ENCODE assay signal across 18 cellular contexts in genomic region chr2:103410221-103410620, GRCh38.
DNase-seq lines count a peak whose midpoint lies in the region; ATAC-seq, FAIRE-seq and TF ChIP-seq lines count a peak whose summit lies in the region.
"Had no signal": no experiment of that assay in that cellular context is flagged by ENCODE, and none has a peak within 500 bp of the region (broad histone marks: within the 10 kb centered on the region; RNA-seq: fewer than 3 reads in every experiment).

No MANE protein-coding gene starts in this region.

- DNase-seq in HepG2 (ENCODE audit: low spot score) (no peak), right lobe of liver (no peak), PC-9 (no peak), H1 (ENCODE audit: low read depth in 1 of 2, low spot score in 2 of 2) (no peak), GDM1 (lab: John Stamatoyannopoulos, UW) (no peak), AG20443 (ENCODE audit: low spot score) (no peak)
- DNase-seq: AML-193; Caco-2; CD4-positive, alpha-beta T cell; DMS79 treated with DMSO at 0.1 percent for 48 hours; GM23248; HCEC 1CT had no signal

- no peak overlapping the region for H3K18ac ChIP-seq in H1 (ENCODE audit: extremely low read depth, low read length)

- H3K4ac ChIP-seq in H1 (replicated peaks; ENCODE audit: insufficient read length, low read depth, low read length), result no peak overlapping the region

- POLR2A ChIA-PET in HepG2 (lab: Yijun Ruan, JAX), result no interaction called here
- POLR2A ChIA-PET in PC-9 (lab: Charles Lee; ENCODE audit: unreplicated experiment), result no interaction called here
- POLR2A ChIA-PET in H1 (lab: Charles Lee; ENCODE audit: partially characterized antibody), result no interaction called here

- H3K79me2 ChIP-seq in HepG2 (ENCODE audit: insufficient read depth, low read length), result no peaks in the 10 kb centered on the region
- no peaks in the 10 kb centered on the region for H3K79me2 ChIP-seq in PC-9 (ENCODE audit: low read depth)
- no peaks in the 10 kb centered on the region for H3K79me2 ChIP-seq in H1 (ENCODE audit: control insufficient read depth in 1 of 2, insufficient read depth in 2 of 2, low read length in 2 of 2)

- intact Hi-C loops in HepG2 (cut with micrococcal nuclease; ENCODE audit: unreplicated experiment) (no loop called here), right lobe of liver (cut with DNase I) (no loop called here), PC-9 (cut with micrococcal nuclease; ENCODE audit: unreplicated experiment) (no loop called here)

- H3K9me3 ChIP-seq in HepG2 (ENCODE audit: low read length) (no peaks in the 10 kb centered on the region), right lobe of liver (no peaks in the 10 kb centered on the region), PC-9 (ENCODE audit: insufficient read depth, low read depth) (no peaks in the 10 kb centered on the region), H1 (ENCODE audit: insufficient read depth in 2 of 2, low read depth in 1 of 2, low read length in 1 of 2) (no peaks in the 10 kb centered on the region)
- H3K9me3 ChIP-seq: Caco-2 had no signal

- no peak overlapping the region for H2AFZ ChIP-seq in HepG2 (ENCODE audit: low read length)
- 0 out of 2 replicates have a peak overlapping the region, but pooled peaks have one; percentile 22 for H2AFZ ChIP-seq in PC-9
- H2AFZ ChIP-seq in H1 (ENCODE audit: low read length), result no peak overlapping the region
- H2AFZ ChIP-seq: GM23248 had no signal

- no peaks in the 10 kb centered on the region for H4K20me1 ChIP-seq in HepG2 (ENCODE audit: insufficient read depth, low read length)
- H4K20me1 ChIP-seq in PC-9 (ENCODE audit: insufficient read depth), result no peaks in the 10 kb centered on the region
- H4K20me1 ChIP-seq in H1 (replicated peaks in 1 of 2; ENCODE audit: control insufficient read depth in 1 of 2, insufficient read depth in 2 of 2, low read length in 2 of 2), result no peaks in the 10 kb centered on the region

- H3K14ac ChIP-seq in H1 (ENCODE audit: insufficient read length), result no peak overlapping the region

- FAIRE-seq in HepG2 (lab: Jason Lieb, UNC) (no peak), H1 (lab: Jason Lieb, UNC) (no peak)
- FAIRE-seq: D721Med, GM12878, GM19239, H54, HTR-8/SVneo had no signal

- no peaks in the 10 kb centered on the region for H3K23me2 ChIP-seq in H1 (ENCODE audit: low read depth, low read length)

- in situ Hi-C loops in HepG2 (cut with HindIII; ENCODE audit: extremely low pct_ligation_motif_present, low pct_unique_long_range_greater_than_20kb), result no loop called here

- 76% methylated on average over 4 of the region's 4 CpGs for WGBS in HepG2 (ENCODE audit: low lambda C conversion rate)
- 70% methylated on average over 2 of the region's 4 CpGs for WGBS in right lobe of liver (ENCODE audit: insufficient coverage, low coverage, low lambda C conversion rate, missing lambda C conversion rate)
- whole genome bisulfite sequencing in H1 (ENCODE audit: extremely low coverage in 1 of 2, insufficient coverage in 1 of 2, insufficient read length in 1 of 2, insufficient replicate concordance in 2 of 2, low coverage in 1 of 2, low lambda C conversion rate in 2 of 2, missing lambda C conversion rate in 1 of 2), 2 experiments, result 94% methylated on average over 4 of the region's 4 CpGs; no CpG with 5 or more reads in 1 of the 2 experiments

- TF ChIP-seq RAD21 in HepG2 (CRISPR knock-in tag; IDR thresholded peaks at IDR 0.05), result no peak
- no peak for TF ChIP-seq RAD21 in H1 (IDR thresholded peaks at IDR 0.05 in 1 of 2, conservative IDR thresholded peaks at IDR 0.05 in 1 of 2; ENCODE audit: low read depth in 2 of 2, low read length in 2 of 2)

- H2BK20ac ChIP-seq in H1 (ENCODE audit: low read length), result peak overlapping the region; percentile 40; the same call in 1 of the 2 replicates

- H3K36me3 ChIP-seq in HepG2 (replicated peaks in 1 of 2; ENCODE audit: control insufficient read depth in 1 of 2, insufficient read depth in 2 of 2, low read length in 2 of 2), result no peaks in the 10 kb centered on the region
- H3K36me3 ChIP-seq in right lobe of liver, result no peaks in the 10 kb centered on the region
- H3K36me3 ChIP-seq in PC-9 (ENCODE audit: low read depth), result no peaks in the 10 kb centered on the region
- no peaks in the 10 kb centered on the region for H3K36me3 ChIP-seq in H1 (ENCODE audit: control insufficient read depth in 2 of 4, insufficient read depth in 4 of 4, low read length in 3 of 4)

- H3K79me1 ChIP-seq in H1 (ENCODE audit: low read depth, low read length), result no peaks in the 10 kb centered on the region

- ATAC-seq in HepG2 (no peak), right lobe of liver (no peak)
- ATAC-seq: GM12878 had no signal

- no peak overlapping the region for H3K27ac ChIP-seq in HepG2 (ENCODE audit: extremely low read length, insufficient read depth, low read length)
- H3K27ac ChIP-seq in right lobe of liver, result no peak overlapping the region
- no peak overlapping the region for H3K27ac ChIP-seq in PC-9
- H3K27ac ChIP-seq in H1 (ENCODE audit: low read depth, low read length), result no peak overlapping the region
- H3K27ac ChIP-seq: C4-2B, GM23248 had no signal

- BruUV-seq in HepG2 (replicated peaks; lab: Mats Ljungman, UMichigan) (no TSS peak), PC-9 (replicated peaks; lab: Mats Ljungman, UMichigan) (no TSS peak)

- 0 out of 2 replicates have a peak overlapping the region, but pooled peaks have one; percentile 40 for H2BK15ac ChIP-seq in H1 (ENCODE audit: low read length)

- no peak overlapping the region for H2BK5ac ChIP-seq in H1 (ENCODE audit: low read depth, low read length)

- CTCF ChIA-PET in HepG2 (lab: Yijun Ruan, JAX; ENCODE audit: low intra/inter-chr PET ratio, low total read pairs) (no interaction called here), PC-9 (lab: Charles Lee) (no interaction called here), H1 (lab: Charles Lee; ENCODE audit: partially characterized antibody) (no interaction called here)

- no peak overlapping the region for H3K23ac ChIP-seq in H1 (ENCODE audit: insufficient read length)

- H3K9me2 ChIP-seq in PC-9 (ENCODE audit: insufficient read depth), result no peaks in the 10 kb centered on the region

- no peak overlapping the region for H4K8ac ChIP-seq in H1 (ENCODE audit: extremely low read depth, insufficient read depth, low read length)

- H3K4me3 ChIP-seq in HepG2 (replicated peaks in 1 of 3; ENCODE audit: insufficient read depth in 1 of 3, low read depth in 2 of 3, low read length in 3 of 3), result no peak overlapping the region
- no peak overlapping the region for H3K4me3 ChIP-seq in right lobe of liver
- no peak overlapping the region for H3K4me3 ChIP-seq in PC-9
- no peak overlapping the region for H3K4me3 ChIP-seq in H1 (ENCODE audit: extremely low read depth in 1 of 4, insufficient read depth in 2 of 4, low read depth in 3 of 4, low read length in 4 of 4)
- H3K4me3 ChIP-seq: GM12878, GM23248 had no signal

- no peaks in the 10 kb centered on the region for H3F3A ChIP-seq in PC-9 (ENCODE audit: insufficient read depth, low read depth)

- H3K4me2 ChIP-seq in HepG2 (ENCODE audit: low read depth, low read length) (no peak overlapping the region), PC-9 (no peak overlapping the region), H1 (ENCODE audit: insufficient read depth in 1 of 2, low read depth in 2 of 2, low read length in 2 of 2) (no peak overlapping the region)

- H2BK120ac ChIP-seq in H1 (replicated peaks; ENCODE audit: low read depth, low read length), result no peak overlapping the region

- H3K27me3 ChIP-seq in HepG2 (ENCODE audit: control insufficient read depth in 1 of 2, insufficient read depth in 2 of 2, low read length in 2 of 2) (no peaks in the 10 kb centered on the region), right lobe of liver (no peaks in the 10 kb centered on the region), PC-9 (ENCODE audit: insufficient read depth, low read depth) (peaks cover 18% of the 10 kb centered on the region; the same call in 1 of the 2 replicates), H1 (replicated peaks in 1 of 4; ENCODE audit: control insufficient read depth in 3 of 4, extremely low read depth in 1 of 4, insufficient read depth in 3 of 4, low read length in 3 of 4) (no peaks in the 10 kb centered on the region)

- H3K9ac ChIP-seq in HepG2 (ENCODE audit: insufficient read depth, low read depth, low read length) (no peak overlapping the region), H1 (replicated peaks in 1 of 4; ENCODE audit: extremely low read depth in 1 of 4, low read depth in 3 of 4, low read length in 3 of 4) (no peak overlapping the region)
- H3K9ac ChIP-seq: GM23248 had no signal

- H2BK12ac ChIP-seq in H1 (ENCODE audit: low read depth, low read length), result no peak overlapping the region

- H3K56ac ChIP-seq in H1 (replicated peaks; ENCODE audit: insufficient read length, low read depth, low read length), result no peak overlapping the region

- no peak for TF ChIP-seq CTCF in HepG2 (CRISPR knock-in tag; IDR thresholded peaks at IDR 0.05)
- TF ChIP-seq CTCF in right lobe of liver (IDR thresholded peaks at IDR 0.05), result no peak
- no peak for TF ChIP-seq CTCF in PC-9 (conservative IDR thresholded peaks at IDR 0.05)
- TF ChIP-seq CTCF in H1 (IDR thresholded peaks at IDR 0.05; ENCODE audit: control extremely low read depth in 1 of 3, insufficient read depth in 1 of 3, low read depth in 1 of 3, low read length in 3 of 3), result no peak

- TF ChIP-seq EP300 in HepG2 (IDR thresholded peaks at IDR 0.05; ENCODE audit: low read depth in 2 of 2, low read length in 2 of 2) (no peak), HepG2 (CRISPR knock-in tag; IDR thresholded peaks at IDR 0.05; ENCODE audit: borderline replicate concordance) (no peak), H1 (IDR thresholded peaks at IDR 0.05; ENCODE audit: borderline replicate concordance in 1 of 2, low read depth in 2 of 2, low read length in 2 of 2) (no peak)

- no peak overlapping the region for H2AK5ac ChIP-seq in H1 (ENCODE audit: low read depth, low read length)

- peak overlapping the region; percentile 19 for H4K91ac ChIP-seq in H1 (replicated peaks; ENCODE audit: insufficient read length, low read length)

- no peak overlapping the region for H4K5ac ChIP-seq in H1 (ENCODE audit: insufficient read length, low read depth, low read length)

- TF ChIP-seq POLR2A in HepG2 (IDR thresholded peaks at IDR 0.05; ENCODE audit: insufficient read depth in 1 of 2, low read depth in 2 of 2, low read length in 2 of 2), result no peak
- no peak for TF ChIP-seq POLR2A in right lobe of liver (IDR thresholded peaks at IDR 0.05)
- no peak for TF ChIP-seq POLR2A in H1 (IDR thresholded peaks at IDR 0.05; ENCODE audit: control extremely low read depth in 1 of 2, low read depth in 2 of 2, low read length in 2 of 2)

- H3K4me1 ChIP-seq in HepG2 (ENCODE audit: insufficient read depth, low read length), result no peaks in the 10 kb centered on the region
- H3K4me1 ChIP-seq in right lobe of liver, result no peaks in the 10 kb centered on the region
- H3K4me1 ChIP-seq in PC-9 (replicated peaks; ENCODE audit: insufficient read depth), result no peaks in the 10 kb centered on the region
- H3K4me1 ChIP-seq in H1 (replicated peaks in 1 of 4; ENCODE audit: control insufficient read depth in 3 of 4, insufficient read depth in 4 of 4, low read length in 3 of 4), result no peaks in the 10 kb centered on the region
- H3K4me1 ChIP-seq: Caco-2 had no signal

TF ChIP-seq in HepG2, 621 proteins besides CTCF, POLR2A, EP300 and RAD21 (continues in another document):
- TF ChIP-seq ATF7 (IDR thresholded peaks at IDR 0.05) (peak; percentile 81), ATF7 (CRISPR knock-in tag; IDR thresholded peaks at IDR 0.05) (no peak)

TF ChIP-seq in H1, 55 proteins besides CTCF, POLR2A, EP300 and RAD21 (continues in another document):
- TF ChIP-seq YY1 (IDR thresholded peaks at IDR 0.05; ENCODE audit: low read depth, low read length), result no peak
- TF ChIP-seq TAF1 (IDR thresholded peaks at IDR 0.05; ENCODE audit: low read depth, low read length), result no peak

Comparison
In these comparisons a context has a peak if more than half of its experiments do, and no peak if none do; other contexts are left out.
1. Of the 41 proteins assayed by ChIP-seq in both HepG2 and H1: peak only in HepG2: CEBPB; only in H1: none; in both: none; in neither: 40.